16 cellular contexts compared by ENCODE assay signal in the genomic region with DNA sequence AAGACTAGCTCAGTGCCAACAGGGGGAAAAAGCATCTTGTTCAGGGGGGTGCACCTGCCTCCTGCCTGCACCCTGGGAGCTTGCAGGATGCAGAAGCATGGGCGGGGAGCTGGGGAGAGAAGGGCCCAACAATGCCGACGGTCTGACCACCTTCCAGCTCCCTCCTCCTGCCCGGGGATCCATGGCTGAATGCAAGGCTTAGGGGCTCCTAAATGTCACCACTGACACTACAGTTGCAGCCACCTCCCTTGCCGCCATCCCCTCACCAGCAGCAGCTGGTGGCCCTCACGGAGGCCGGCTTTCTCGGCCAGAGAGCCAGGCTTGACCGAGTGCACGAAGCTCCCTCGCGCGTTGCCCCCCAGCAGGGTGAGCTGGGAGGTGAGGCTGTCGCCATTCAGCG.
DNase-seq lines count a peak whose midpoint lies in the region; ATAC-seq lines count a peak whose summit lies in the region.
"Had no signal": no experiment of that assay in that cellular context is flagged by ENCODE, and none has a peak within 500 bp of the region (broad histone marks: within the 10 kb centered on the region; RNA-seq: fewer than 3 reads in every experiment).

No MANE protein-coding gene starts in this region.

- no peak for ATAC-seq in effector memory CD8-positive, alpha-beta T cell (replicated peaks)
- no peak for ATAC-seq in stimulated activated memory B cell treated with anti-CD40 and anti-IgM and Interleukin-4, amounts not matched to agents 10 μg/mL and 1 μg/mL and 100 μg/mL, for 72 hours

- peak overlapping the region; percentile 31 for H3K14ac ChIP-seq in neuronal stem cell (ENCODE audit: low read length)

- peak overlapping the region; percentile 76 for H2BK120ac ChIP-seq in neuronal stem cell (ENCODE audit: low read depth, low read length)

- CTCF ChIA-PET in activated naive CD4-positive, alpha-beta T cell treated with anti-CD3 and anti-CD28 coated beads for 36 hours (lab: Charles Lee): no interaction called here

- H2BK5ac ChIP-seq in neuronal stem cell (ENCODE audit: low read length): peak overlapping the region; percentile 39

- peaks cover 0 to 21% (median 0%) of the 10 kb centered on the region in 3 experiments for H3K27me3 ChIP-seq in neuronal stem cell (ENCODE audit: control insufficient read depth in 3 of 3, insufficient read depth in 3 of 3, low read depth in 1 of 3, low read length in 3 of 3)
- H3K27me3 ChIP-seq: BLaER1 had no signal

- H3K9me3 ChIP-seq in neuronal stem cell (replicated peaks in 1 of 2; ENCODE audit: control insufficient read depth in 2 of 2, insufficient read depth in 1 of 2, low read depth in 1 of 2, low read length in 2 of 2): no peaks in the 10 kb centered on the region
- H3K9me3 ChIP-seq: BLaER1 had no signal

- H3K4me2 ChIP-seq in neuronal stem cell (ENCODE audit: insufficient read depth, low read length, poor library complexity, severe bottlenecking): no peak overlapping the region
- H3K4me2 ChIP-seq: BLaER1 had no signal

- H3K36me3 Mint-ChIP-seq in activated naive CD4-positive, alpha-beta T cell treated with anti-CD3 and anti-CD28 coated beads for 36 hours (ENCODE audit: low read depth): peaks cover 48% of the 10 kb centered on the region
- H3K36me3 Mint-ChIP-seq in effector memory CD8-positive, alpha-beta T cell (ENCODE audit: insufficient read depth): peaks cover 72% of the 10 kb centered on the region
- H3K36me3 Mint-ChIP-seq in stimulated activated memory B cell treated with anti-CD40 and anti-IgM and Interleukin-4, amounts not matched to agents 10 μg/mL and 1 μg/mL and 100 μg/mL, for 72 hours: peaks cover 76% of the 10 kb centered on the region
- H3K36me3 Mint-ChIP-seq: CD14-positive monocyte had no signal

- H3K27ac Mint-ChIP-seq in activated naive CD4-positive, alpha-beta T cell treated with anti-CD3 and anti-CD28 coated beads for 36 hours: peak overlapping the region; percentile 30
- H3K27ac Mint-ChIP-seq in effector memory CD8-positive, alpha-beta T cell: peak overlapping the region; percentile 49 to 58
- peak overlapping the region; percentile 17 for H3K27ac Mint-ChIP-seq in stimulated activated memory B cell treated with anti-CD40 and anti-IgM and Interleukin-4, amounts not matched to agents 10 μg/mL and 1 μg/mL and 100 μg/mL, for 72 hours
- H3K27ac Mint-ChIP-seq: CD14-positive monocyte; CD4-positive, alpha-beta memory T cell had no signal

- peak overlapping the region; percentile 82 for H2AK5ac ChIP-seq in neuronal stem cell (ENCODE audit: low read depth, low read length)

- H3K27ac ChIP-seq in neuronal stem cell (replicated peaks; ENCODE audit: low read length): no peak overlapping the region
- H3K27ac ChIP-seq: BLaER1, GM23248 had no signal

- peak overlapping the region; percentile 26 for H2BK12ac ChIP-seq in neuronal stem cell (ENCODE audit: low read length)

- H3K36me3 ChIP-seq in neuronal stem cell (replicated peaks in 1 of 2; ENCODE audit: control insufficient read depth in 2 of 2, insufficient read depth in 2 of 2, low read length in 2 of 2): no peaks in the 10 kb centered on the region

- peaks cover 9 to 14% of the 10 kb centered on the region in 2 donors for H3K4me1 ChIP-seq in neuronal stem cell (ENCODE audit: control insufficient read depth in 2 of 2, insufficient read depth in 1 of 2, low read depth in 1 of 2, low read length in 2 of 2)
- H3K4me1 ChIP-seq: BLaER1 had no signal

- no peak overlapping the region for H3K4me3 Mint-ChIP-seq in activated naive CD4-positive, alpha-beta T cell treated with anti-CD3 and anti-CD28 coated beads for 36 hours
- no peak overlapping the region for H3K4me3 Mint-ChIP-seq in effector memory CD8-positive, alpha-beta T cell
- H3K4me3 Mint-ChIP-seq in stimulated activated memory B cell treated with anti-CD40 and anti-IgM and Interleukin-4, amounts not matched to agents 10 μg/mL and 1 μg/mL and 100 μg/mL, for 72 hours: no peak overlapping the region
- H3K4me3 Mint-ChIP-seq: CD14-positive monocyte; CD4-positive, alpha-beta memory T cell had no signal

- H3K9ac ChIP-seq in neuronal stem cell (ENCODE audit: low read depth, low read length, poor library complexity): peak overlapping the region; percentile 78
- H3K9ac ChIP-seq: BLaER1, GM23248 had no signal

- no peak overlapping the region for H3K4ac ChIP-seq in neuronal stem cell (ENCODE audit: low read length)

- H3K27me3 Mint-ChIP-seq in activated naive CD4-positive, alpha-beta T cell treated with anti-CD3 and anti-CD28 coated beads for 36 hours (ENCODE audit: low read depth): no peaks in the 10 kb centered on the region
- H3K27me3 Mint-ChIP-seq in effector memory CD8-positive, alpha-beta T cell: no peaks in the 10 kb centered on the region
- no peaks in the 10 kb centered on the region for H3K27me3 Mint-ChIP-seq in stimulated activated memory B cell treated with anti-CD40 and anti-IgM and Interleukin-4, amounts not matched to agents 10 μg/mL and 1 μg/mL and 100 μg/mL, for 72 hours
- H3K27me3 Mint-ChIP-seq: CD4-positive, alpha-beta memory T cell had no signal

- H3K4me1 Mint-ChIP-seq in activated naive CD4-positive, alpha-beta T cell treated with anti-CD3 and anti-CD28 coated beads for 36 hours (ENCODE audit: low read depth): no peaks in the 10 kb centered on the region
- no peaks in the 10 kb centered on the region for H3K4me1 Mint-ChIP-seq in effector memory CD8-positive, alpha-beta T cell (ENCODE audit: low read depth in 2 of 2)
- peaks cover 8% of the 10 kb centered on the region for H3K4me1 Mint-ChIP-seq in stimulated activated memory B cell treated with anti-CD40 and anti-IgM and Interleukin-4, amounts not matched to agents 10 μg/mL and 1 μg/mL and 100 μg/mL, for 72 hours
- H3K4me1 Mint-ChIP-seq: CD14-positive monocyte had no signal

- no CpG with 5 or more reads among the region's 15 CpGs for WGBS in neuronal stem cell (ENCODE audit: extremely low coverage in 2 of 2, insufficient read length in 2 of 2, insufficient replicate concordance in 1 of 2), 2 donors

- no peaks in the 10 kb centered on the region for H3K9me3 Mint-ChIP-seq in activated naive CD4-positive, alpha-beta T cell treated with anti-CD3 and anti-CD28 coated beads for 36 hours
- H3K9me3 Mint-ChIP-seq in effector memory CD8-positive, alpha-beta T cell: no peaks in the 10 kb centered on the region
- peaks cover 8% of the 10 kb centered on the region for H3K9me3 Mint-ChIP-seq in stimulated activated memory B cell treated with anti-CD40 and anti-IgM and Interleukin-4, amounts not matched to agents 10 μg/mL and 1 μg/mL and 100 μg/mL, for 72 hours

- peak overlapping the region; percentile 85 for H3K18ac ChIP-seq in neuronal stem cell (ENCODE audit: low read length)

- H3K79me1 ChIP-seq in neuronal stem cell (ENCODE audit: low read depth, low read length): no peaks in the 10 kb centered on the region

- no peak overlapping the region for H4K8ac ChIP-seq in neuronal stem cell (ENCODE audit: low read depth, low read length)

- peak overlapping the region; percentile 45 for H2BK15ac ChIP-seq in neuronal stem cell (ENCODE audit: low read length)

- peak overlapping the region; percentile 91 for H2AFZ ChIP-seq in neuronal stem cell (ENCODE audit: low read length)
- H2AFZ ChIP-seq: GM23248 had no signal

- H3K4me3 ChIP-seq in neuronal stem cell (ENCODE audit: low read length in 2 of 2): no peak overlapping the region
- H3K4me3 ChIP-seq: BLaER1, GM23248 had no signal

- DNase-seq in activated naive CD4-positive, alpha-beta T cell treated with anti-CD3 and anti-CD28 coated beads for 36 hours: no peak
- no peak for DNase-seq in activated naive CD4-positive, alpha-beta T cell treated with Interleukin-2 at 50 U/mL for 16 hours
- DNase-seq in effector memory CD8-positive, alpha-beta T cell: no peak
- DNase-seq in neuronal stem cell (ENCODE audit: low spot score) (no peak), cerebellum (ENCODE audit: low spot score) (no peak), NCI-H748 treated with DMSO at 0.1 percent for 48 hours (lab: John Stamatoyannopoulos, UW) (no peak)
- no peak for DNase-seq in NK-92 treated with Interleukin-12 subunit alpha and Interleukin-12 subunit beta, amount 100 ng/mL, for 24 hours (lab: John Stamatoyannopoulos, UW)
- DNase-seq: 8988T; CD4-positive, alpha-beta memory T cell; DMS79 treated with DMSO at 0.1 percent for 48 hours; GF-D8; GM23248; HCEC 1CT had no signal

- no peak overlapping the region for H3K23ac ChIP-seq in neuronal stem cell (ENCODE audit: low read depth, low read length, poor library complexity)

- intact Hi-C loops in activated naive CD4-positive, alpha-beta T cell treated with anti-CD3 and anti-CD28 coated beads for 36 hours (cut with micrococcal nuclease): no loop called here

- H4K91ac ChIP-seq in neuronal stem cell (ENCODE audit: low read depth, low read length, poor library complexity): no peak overlapping the region
